8 cellular contexts compared by ENCODE assay signal in genomic region chr3:167032267-167032876, GRCh38.
A peak's percentile ranks its signal among the peaks of the same experiment; 100 is the strongest.
DNase-seq lines count a peak whose midpoint lies in the region; ATAC-seq, FAIRE-seq and TF ChIP-seq lines count a peak whose summit lies in the region.

No MANE protein-coding gene starts in this region.

- no peaks in the 10 kb centered on the region for H3K9me3 ChIP-seq in thoracic aorta

- DNase-seq in DMS 273 (lab: John Stamatoyannopoulos, UW; ENCODE audit: unreplicated experiment) (peak; percentile 92), RCC 7860 (ENCODE audit: low spot score) (peak; percentile 27), fibroblast of villous mesenchyme (ENCODE audit: low read depth) (peak; percentile 45), thoracic aorta (ENCODE audit: low spot score) (no peak), frontal cortex (ENCODE audit: low spot score in 2 of 2) (no peak)
- peak; percentile 39 for DNase-seq in Jurkat, Clone E6-1 (ENCODE audit: low read depth, low spot score)
- DNase-seq in activated naive CD8-positive, alpha-beta T cell treated with anti-CD3 and anti-CD28 coated beads for 36 hours: no peak

- no peak overlapping the region for H3K27ac ChIP-seq in thoracic aorta

- peak; percentile 32 for TF ChIP-seq CTCF in fibroblast of villous mesenchyme (IDR thresholded peaks at IDR 0.05; ENCODE audit: insufficient read depth, low read depth, low read length)
- TF ChIP-seq CTCF in thoracic aorta (IDR thresholded peaks at IDR 0.05): peak; percentile 18

- H3K4me3 ChIP-seq in Jurkat, Clone E6-1 (ENCODE audit: low read length): no peak overlapping the region
- H3K4me3 ChIP-seq in fibroblast of villous mesenchyme (ENCODE audit: low read depth, low read length): no peak overlapping the region
- no peak overlapping the region for H3K4me3 ChIP-seq in thoracic aorta

- peak; percentile 11 for FAIRE-seq in RCC 7860 (lab: Jason Lieb, UNC)
- FAIRE-seq in frontal cortex (lab: Jason Lieb, UNC): no peak

- H3K36me3 ChIP-seq in thoracic aorta: no peaks in the 10 kb centered on the region

- H3K27me3 Mint-ChIP-seq in activated naive CD8-positive, alpha-beta T cell treated with anti-CD3 and anti-CD28 coated beads for 36 hours: no peaks in the 10 kb centered on the region

- H3K4me3 Mint-ChIP-seq in activated naive CD8-positive, alpha-beta T cell treated with anti-CD3 and anti-CD28 coated beads for 36 hours: no peak overlapping the region

- H3K27ac Mint-ChIP-seq in activated naive CD8-positive, alpha-beta T cell treated with anti-CD3 and anti-CD28 coated beads for 36 hours: no peak overlapping the region

- H3K36me3 Mint-ChIP-seq in activated naive CD8-positive, alpha-beta T cell treated with anti-CD3 and anti-CD28 coated beads for 36 hours: no peaks in the 10 kb centered on the region

- no peak for ATAC-seq in thoracic aorta (ENCODE audit: insufficient number of reproducible peaks, low FRiP score, low read depth)
- ATAC-seq in GM19467 (IDR thresholded peaks at IDR 0.05; ENCODE audit: unreplicated experiment): no peak

- no peaks in the 10 kb centered on the region for H3K9me3 Mint-ChIP-seq in activated naive CD8-positive, alpha-beta T cell treated with anti-CD3 and anti-CD28 coated beads for 36 hours

- H3K4me1 Mint-ChIP-seq in activated naive CD8-positive, alpha-beta T cell treated with anti-CD3 and anti-CD28 coated beads for 36 hours: no peaks in the 10 kb centered on the region

- H3K27me3 ChIP-seq in thoracic aorta (replicated peaks; ENCODE audit: insufficient read depth): no peaks in the 10 kb centered on the region

- no peaks in the 10 kb centered on the region for H3K4me1 ChIP-seq in thoracic aorta (ENCODE audit: control insufficient read depth in 1 of 2, low read depth in 2 of 2)

Comparison
In these comparisons a context has a peak if more than half of its experiments do, and no peak if none do; other contexts are left out.
1. DNase-seq: peak in DMS 273 (single experiment), Jurkat, Clone E6-1 (single experiment), RCC 7860 (single experiment) and fibroblast of villous mesenchyme (single experiment); none in thoracic aorta (single experiment), frontal cortex (0 of 2) and activated naive CD8-positive, alpha-beta T cell treated with anti-CD3 and anti-CD28 coated beads for 36 hours (single experiment).